34 cellular contexts compared by ENCODE assay signal in the genomic region with DNA sequence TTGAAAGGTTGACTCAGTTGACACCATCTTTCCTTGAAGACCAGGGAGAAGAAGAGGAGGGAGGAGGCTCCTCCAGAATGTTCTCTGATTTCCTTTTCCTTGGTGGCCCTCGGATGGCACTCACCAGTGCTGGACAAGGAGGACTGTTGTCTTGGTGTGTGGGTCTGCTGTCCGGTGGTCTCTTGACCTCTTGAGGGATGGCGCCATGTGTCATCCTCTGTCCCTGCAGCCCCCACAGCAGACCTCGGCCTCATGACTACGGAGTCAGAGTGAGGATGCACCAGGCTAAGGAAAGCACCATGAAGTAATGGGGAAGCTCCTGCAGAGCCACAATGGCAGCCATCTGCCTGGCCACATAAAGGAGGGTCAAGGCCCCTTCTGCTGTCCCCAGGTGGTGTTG.
"Had no signal": no experiment of that assay in that cellular context is flagged by ENCODE, and none has a peak within 500 bp of the region (broad histone marks: within the 10 kb centered on the region; RNA-seq: fewer than 3 reads in every experiment).

No MANE protein-coding gene starts in this region.

- H3K9me3 ChIP-seq: MG63 had no signal

- H3K36me3 ChIP-seq: MG63 had no signal

- H3K4me3 ChIP-seq: MG63 had no signal

- DNase-seq: Karpas-422, Kasumi-1, KG1, MG63, MM.1S, MV-4-11, NCI-H1048, NCI-H1092, NCI-H1092 treated with DMSO at 0.1 percent for 48 hours, NCI-H1105, NCI-H1105 treated with DMSO at 0.1 percent for 48 hours, NCI-H1417, NCI-H1417 treated with DMSO at 0.1 percent for 48 hours, NCI-H1436, NCI-H1436 treated with DMSO at 0.1 percent for 48 hours, NCI-H146, NCI-H1694, NCI-H1694 treated with DMSO at 0.1 percent for 48 hours, NCI-H187, NCI-H187 treated with DMSO at 0.1 percent for 48 hours, NCI-H1930, NCI-H2029, NCI-H2029 treated with DMSO at 0.1 percent for 48 hours, NCI-H2081, NCI-H2081 treated with DMSO at 0.1 percent for 48 hours, NCI-H2107, NCI-H2171, NCI-H2171 treated with DMSO at 0.1 percent for 48 hours, NCI-H2227 treated with DMSO at 0.1 percent for 48 hours, NCI-H226, NCI-H345, NCI-H446, NCI-H446 treated with DMSO at 0.1 percent for 48 hours had no signal

- H3K27me3 ChIP-seq: MG63 had no signal

- H3K27ac ChIP-seq: KMS-11 had no signal
